In genomic region chr18:5106730-5107129, GRCh38 we compare ENCODE assay signal across 11 cellular contexts.
DNase-seq lines count a peak whose midpoint lies in the region; ATAC-seq and TF ChIP-seq lines count a peak whose summit lies in the region.
"Had no signal": no experiment of that assay in that cellular context is flagged by ENCODE, and none has a peak within 500 bp of the region (broad histone marks: within the 10 kb centered on the region; RNA-seq: fewer than 3 reads in every experiment).

No MANE protein-coding gene starts in this region.

- CTCF ChIA-PET in activated CD8-positive, alpha-beta T cell treated with anti-CD3 and anti-CD28 coated beads for 36 hours (lab: Charles Lee) = interaction anchor here (1.3 to 1.7 kb wide), 2 partner anchors 32 to 131 kb away, joined by 3 to 4 read pairs; no protein-coding TSS in a partner anchor
- CTCF ChIA-PET in activated CD8-positive, alpha-beta T cell treated with anti-CD3 and anti-CD28 coated beads, Interleukin-2, amount 10 ng/mL, durations not matched to agents 7 days and 5 days (lab: Charles Lee) = no interaction called here

- H3K27me3 Mint-ChIP-seq in activated CD8-positive, alpha-beta T cell treated with anti-CD3 and anti-CD28 coated beads for 36 hours = no peaks in the 10 kb centered on the region
- H3K27me3 Mint-ChIP-seq in activated CD8-positive, alpha-beta T cell treated with anti-CD3 and anti-CD28 coated beads, Interleukin-2, amount 10 ng/mL, durations not matched to agents 7 days and 5 days (ENCODE audit: low read depth) = peaks cover 3% of the 10 kb centered on the region
- H3K27me3 Mint-ChIP-seq in chondrocyte (ENCODE audit: low read depth) = peaks cover 13% of the 10 kb centered on the region
- peaks cover 10% of the 10 kb centered on the region in 2 donors for H3K27me3 Mint-ChIP-seq in stimulated activated naive B cell treated with anti-CD40 and anti-IgM and Interleukin-4, amounts not matched to agents 10 μg/mL and 1 μg/mL and 100 μg/mL, for 72 hours

- TF ChIP-seq CTCF in activated CD8-positive, alpha-beta T cell treated with anti-CD3 and anti-CD28 coated beads for 36 hours (IDR thresholded peaks at IDR 0.05) = no peak
- TF ChIP-seq CTCF in chondrocyte (IDR thresholded peaks at IDR 0.05) = peak; percentile 53

- H3K4me1 Mint-ChIP-seq in activated CD8-positive, alpha-beta T cell treated with anti-CD3 and anti-CD28 coated beads for 36 hours (ENCODE audit: low read depth) = peaks cover 3% of the 10 kb centered on the region
- H3K4me1 Mint-ChIP-seq in activated CD8-positive, alpha-beta T cell treated with anti-CD3 and anti-CD28 coated beads, Interleukin-2, amount 10 ng/mL, durations not matched to agents 7 days and 5 days (ENCODE audit: low read depth) = no peaks in the 10 kb centered on the region
- no peaks in the 10 kb centered on the region for H3K4me1 Mint-ChIP-seq in chondrocyte (ENCODE audit: low read depth)
- no peaks in the 10 kb centered on the region for H3K4me1 Mint-ChIP-seq in stimulated activated naive B cell treated with anti-CD40 and anti-IgM and Interleukin-4, amounts not matched to agents 10 μg/mL and 1 μg/mL and 100 μg/mL, for 72 hours
- H3K4me1 Mint-ChIP-seq: B cell had no signal

- no peaks in the 10 kb centered on the region for H3K9me3 Mint-ChIP-seq in activated CD8-positive, alpha-beta T cell treated with anti-CD3 and anti-CD28 coated beads for 36 hours
- H3K9me3 Mint-ChIP-seq in activated CD8-positive, alpha-beta T cell treated with anti-CD3 and anti-CD28 coated beads, Interleukin-2, amount 10 ng/mL, durations not matched to agents 7 days and 5 days (ENCODE audit: insufficient read depth) = no peaks in the 10 kb centered on the region
- no peaks in the 10 kb centered on the region for H3K9me3 Mint-ChIP-seq in chondrocyte (ENCODE audit: low read depth)
- H3K9me3 Mint-ChIP-seq in stimulated activated naive B cell treated with anti-CD40 and anti-IgM and Interleukin-4, amounts not matched to agents 10 μg/mL and 1 μg/mL and 100 μg/mL, for 72 hours = no peaks in the 10 kb centered on the region

- DNase-seq in activated CD8-positive, alpha-beta T cell treated with anti-CD3 and anti-CD28 coated beads for 36 hours = no peak
- DNase-seq in activated CD8-positive, alpha-beta T cell treated with anti-CD3 and anti-CD28 coated beads, Interleukin-2, amount 10 ng/mL, durations not matched to agents 7 days and 5 days = no peak
- DNase-seq in NAMALWA (ENCODE audit: low spot score) (peak; percentile 32), chondrocyte (ENCODE audit: low spot score) (no peak), SK-N-DZ (ENCODE audit: low spot score) (no peak), EL (no peak)
- no peak for DNase-seq in stimulated activated naive B cell treated with anti-CD40 and anti-IgM and Interleukin-4, amounts not matched to agents 10 μg/mL and 1 μg/mL and 100 μg/mL, for 72 hours
- DNase-seq: adrenal gland, hippocampal formation had no signal

- intact Hi-C loops in activated CD8-positive, alpha-beta T cell treated with anti-CD3 and anti-CD28 coated beads for 36 hours (cut with micrococcal nuclease) = no loop called here

- ATAC-seq in activated CD8-positive, alpha-beta T cell treated with anti-CD3 and anti-CD28 coated beads for 36 hours = peak; percentile 53
- no peak for ATAC-seq in activated CD8-positive, alpha-beta T cell treated with anti-CD3 and anti-CD28 coated beads, Interleukin-2, amount 10 ng/mL, durations not matched to agents 7 days and 5 days
- ATAC-seq in stimulated activated naive B cell treated with anti-CD40 and anti-IgM and Interleukin-4, amounts not matched to agents 10 μg/mL and 1 μg/mL and 100 μg/mL, for 72 hours (replicated peaks) = peak; percentile 47 to 48
- no peak for ATAC-seq in GM21786 (IDR thresholded peaks at IDR 0.05; ENCODE audit: unreplicated experiment)

- POLR2A ChIA-PET in activated CD8-positive, alpha-beta T cell treated with anti-CD3 and anti-CD28 coated beads for 36 hours (lab: Charles Lee) = no interaction called here
- POLR2A ChIA-PET in activated CD8-positive, alpha-beta T cell treated with anti-CD3 and anti-CD28 coated beads, Interleukin-2, amount 10 ng/mL, durations not matched to agents 7 days and 5 days (lab: Charles Lee) = interaction anchor here (1.4 kb wide), 1 partner anchor 190 kb away, joined by 3 read pairs; no protein-coding TSS in a partner anchor

- H3K36me3 Mint-ChIP-seq in activated CD8-positive, alpha-beta T cell treated with anti-CD3 and anti-CD28 coated beads for 36 hours (ENCODE audit: low read depth) = no peaks in the 10 kb centered on the region
- H3K36me3 Mint-ChIP-seq in activated CD8-positive, alpha-beta T cell treated with anti-CD3 and anti-CD28 coated beads, Interleukin-2, amount 10 ng/mL, durations not matched to agents 7 days and 5 days (ENCODE audit: low read depth) = no peaks in the 10 kb centered on the region
- no peaks in the 10 kb centered on the region for H3K36me3 Mint-ChIP-seq in chondrocyte (ENCODE audit: low read depth)
- H3K36me3 Mint-ChIP-seq in stimulated activated naive B cell treated with anti-CD40 and anti-IgM and Interleukin-4, amounts not matched to agents 10 μg/mL and 1 μg/mL and 100 μg/mL, for 72 hours = no peaks in the 10 kb centered on the region

- no peak overlapping the region for H3K4me3 Mint-ChIP-seq in activated CD8-positive, alpha-beta T cell treated with anti-CD3 and anti-CD28 coated beads for 36 hours
- no peak overlapping the region for H3K4me3 Mint-ChIP-seq in activated CD8-positive, alpha-beta T cell treated with anti-CD3 and anti-CD28 coated beads, Interleukin-2, amount 10 ng/mL, durations not matched to agents 7 days and 5 days
- H3K4me3 Mint-ChIP-seq in chondrocyte (ENCODE audit: unreplicated experiment) = no peak overlapping the region
- no peak overlapping the region for H3K4me3 Mint-ChIP-seq in stimulated activated naive B cell treated with anti-CD40 and anti-IgM and Interleukin-4, amounts not matched to agents 10 μg/mL and 1 μg/mL and 100 μg/mL, for 72 hours
- H3K4me3 Mint-ChIP-seq: B cell had no signal

- H3K27ac Mint-ChIP-seq in activated CD8-positive, alpha-beta T cell treated with anti-CD3 and anti-CD28 coated beads for 36 hours = no peak overlapping the region
- H3K27ac Mint-ChIP-seq in activated CD8-positive, alpha-beta T cell treated with anti-CD3 and anti-CD28 coated beads, Interleukin-2, amount 10 ng/mL, durations not matched to agents 7 days and 5 days = no peak overlapping the region
- H3K27ac Mint-ChIP-seq in chondrocyte (ENCODE audit: unreplicated experiment) = no peak overlapping the region
- no peak overlapping the region for H3K27ac Mint-ChIP-seq in stimulated activated naive B cell treated with anti-CD40 and anti-IgM and Interleukin-4, amounts not matched to agents 10 μg/mL and 1 μg/mL and 100 μg/mL, for 72 hours
- H3K27ac Mint-ChIP-seq: B cell had no signal

Comparison
In these comparisons a context has a peak if more than half of its experiments do, and no peak if none do; other contexts are left out.
1. ATAC-seq: peak in activated CD8-positive, alpha-beta T cell treated with anti-CD3 and anti-CD28 coated beads for 36 hours (single experiment) and stimulated activated naive B cell treated with anti-CD40 and anti-IgM and Interleukin-4, amounts not matched to agents 10 μg/mL and 1 μg/mL and 100 μg/mL, for 72 hours (2 of 2); none in activated CD8-positive, alpha-beta T cell treated with anti-CD3 and anti-CD28 coated beads, Interleukin-2, amount 10 ng/mL, durations not matched to agents 7 days and 5 days (single experiment) and GM21786 (single experiment).